17 cellular contexts compared by ENCODE assay signal in genomic region chr3:39137991-39138803, GRCh38. TPM values are rescaled to one million over a fixed set of nuclear protein-coding genes. Genes with fewer than 3 reads are reported as not detected.
DNase-seq lines count a peak whose midpoint lies in the region; ATAC-seq and TF ChIP-seq lines count a peak whose summit lies in the region.
"Had no signal": no experiment of that assay in that cellular context is flagged by ENCODE, and none has a peak within 500 bp of the region (broad histone marks: within the 10 kb centered on the region; RNA-seq: fewer than 3 reads in every experiment).

No MANE protein-coding gene starts in this region.

- H4K8ac ChIP-seq in neuronal stem cell (ENCODE audit: low read depth, low read length) = no peak overlapping the region

- POLR2A ChIA-PET in CD8-positive, alpha-beta T cell (lab: Charles Lee) = no interaction called here

- H4K91ac ChIP-seq in neuronal stem cell (ENCODE audit: low read depth, low read length, poor library complexity) = no peak overlapping the region

- CTCF ChIA-PET in CD8-positive, alpha-beta T cell (lab: Charles Lee) = interaction anchor here (0.7 to 1.5 kb wide), 5 partner anchors 10 to 155 kb away, joined by 3 to 4 read pairs (median 3); no protein-coding TSS in a partner anchor

- H3K18ac ChIP-seq in neuronal stem cell (ENCODE audit: low read length) = no peak overlapping the region

- H2BK12ac ChIP-seq in neuronal stem cell (ENCODE audit: low read length) = no peak overlapping the region

- H3K4me1 Mint-ChIP-seq in CD8-positive, alpha-beta T cell (ENCODE audit: low read depth) = peaks cover 11% of the 10 kb centered on the region
- H3K4me1 Mint-ChIP-seq in chondrocyte (ENCODE audit: low read depth) = peaks cover 46% of the 10 kb centered on the region

- H2AFZ ChIP-seq in OCI-LY3 (ENCODE audit: low read depth, low read length) (no peak overlapping the region), neuronal stem cell (ENCODE audit: low read length) (no peak overlapping the region)

- peaks cover 27% of the 10 kb centered on the region for H3K36me3 Mint-ChIP-seq in CD8-positive, alpha-beta T cell
- H3K36me3 Mint-ChIP-seq in chondrocyte (ENCODE audit: low read depth) = peaks cover 22% of the 10 kb centered on the region

- peak overlapping the region; percentile 23 for H3K27ac Mint-ChIP-seq in CD8-positive, alpha-beta T cell
- H3K27ac Mint-ChIP-seq in chondrocyte (ENCODE audit: unreplicated experiment) = peak overlapping the region; percentile 38
- H3K27ac Mint-ChIP-seq: type B pancreatic cell had no signal

- H2BK5ac ChIP-seq in neuronal stem cell (ENCODE audit: low read length) = no peak overlapping the region

- H2BK15ac ChIP-seq in neuronal stem cell (ENCODE audit: low read length) = no peak overlapping the region

- H3K4me2 ChIP-seq in OCI-LY3 (ENCODE audit: low read length) (peak overlapping the region; percentile 65), neuronal stem cell (ENCODE audit: insufficient read depth, low read length, poor library complexity, severe bottlenecking) (no peak overlapping the region)

- H3K9me3 Mint-ChIP-seq in CD8-positive, alpha-beta T cell = no peaks in the 10 kb centered on the region
- no peaks in the 10 kb centered on the region for H3K9me3 Mint-ChIP-seq in chondrocyte (ENCODE audit: low read depth)
- H3K9me3 Mint-ChIP-seq: CD8-positive, alpha-beta memory T cell; HFFc6; type B pancreatic cell had no signal

- DNase-seq in CD8-positive, alpha-beta T cell = no peak
- DNase-seq in chondrocyte (ENCODE audit: low spot score) (peak; percentile 46), neuronal stem cell (ENCODE audit: low spot score) (no peak), NCI-H1694 treated with DMSO at 0.1 percent for 48 hours (lab: John Stamatoyannopoulos, UW) (no peak)
- DNase-seq in stimulated activated CD4-positive, alpha-beta T cell treated with anti-CD3 and anti-CD28 coated beads, Interleukin-15, amount 100 ng/mL, for 24 hours = no peak
- DNase-seq: HFFc6, Kasumi-1, NCI-H187, NCI-H524, T-helper 1 cell had no signal

- no peaks in the 10 kb centered on the region for H3K27me3 Mint-ChIP-seq in CD8-positive, alpha-beta T cell (ENCODE audit: low read depth)
- H3K27me3 Mint-ChIP-seq in chondrocyte (ENCODE audit: low read depth) = no peaks in the 10 kb centered on the region
- H3K27me3 Mint-ChIP-seq: type B pancreatic cell had no signal

- no peak overlapping the region for H3K4me3 ChIP-seq in CD8-positive, alpha-beta T cell (ENCODE audit: low read depth, low read length)
- H3K4me3 ChIP-seq in OCI-LY3 (ENCODE audit: low read length) = no peak overlapping the region
- H3K4me3 ChIP-seq in neuronal stem cell (ENCODE audit: low read length in 2 of 2) = peak overlapping the region in 1 of 2 donors; percentile 24
- H3K4me3 ChIP-seq: esophagus muscularis mucosa, Peyer's patch had no signal

- H3K79me2 ChIP-seq in OCI-LY3 (ENCODE audit: low read length) = no peaks in the 10 kb centered on the region

- no peak overlapping the region for H3K9ac ChIP-seq in OCI-LY3 (ENCODE audit: low read length)
- no peak overlapping the region for H3K9ac ChIP-seq in neuronal stem cell (ENCODE audit: low read depth, low read length, poor library complexity)

- no peak overlapping the region for H3K4ac ChIP-seq in neuronal stem cell (ENCODE audit: low read length)

- H3K14ac ChIP-seq in neuronal stem cell (ENCODE audit: low read length) = peak overlapping the region; percentile 75

- no peak overlapping the region for H2AK5ac ChIP-seq in neuronal stem cell (ENCODE audit: low read depth, low read length)

- no peaks in the 10 kb centered on the region for H3K9me3 ChIP-seq in CD8-positive, alpha-beta T cell (ENCODE audit: low read length)
- no peaks in the 10 kb centered on the region for H3K9me3 ChIP-seq in OCI-LY3 (ENCODE audit: insufficient read depth, low read length)
- H3K9me3 ChIP-seq in neuronal stem cell (replicated peaks in 1 of 2; ENCODE audit: control insufficient read depth in 2 of 2, insufficient read depth in 1 of 2, low read depth in 1 of 2, low read length in 2 of 2) = no peaks in the 10 kb centered on the region
- H3K9me3 ChIP-seq: esophagus muscularis mucosa, Peyer's patch had no signal

- intact Hi-C loops in CD8-positive, alpha-beta T cell (cut with DNase I, micrococcal nuclease) = no loop called here

- no peaks in the 10 kb centered on the region for H3K27me3 ChIP-seq in CD8-positive, alpha-beta T cell (ENCODE audit: insufficient read depth, low read length)
- H3K27me3 ChIP-seq in OCI-LY3 (ENCODE audit: low read depth, low read length) (no peaks in the 10 kb centered on the region), neuronal stem cell (ENCODE audit: control insufficient read depth in 3 of 3, insufficient read depth in 3 of 3, low read depth in 1 of 3, low read length in 3 of 3) (no peaks in the 10 kb centered on the region)
- H3K27me3 ChIP-seq: esophagus muscularis mucosa, Peyer's patch had no signal

- no peaks in the 10 kb centered on the region for H3K4me1 ChIP-seq in CD8-positive, alpha-beta T cell (ENCODE audit: insufficient read depth, low read length)
- peaks cover 19% of the 10 kb centered on the region for H3K4me1 ChIP-seq in OCI-LY3 (ENCODE audit: low read length)
- H3K4me1 ChIP-seq in neuronal stem cell (ENCODE audit: control insufficient read depth in 2 of 2, insufficient read depth in 1 of 2, low read depth in 1 of 2, low read length in 2 of 2) = peaks cover 0 to 1% of the 10 kb centered on the region in 2 donors

- no peak overlapping the region for H2BK120ac ChIP-seq in neuronal stem cell (ENCODE audit: low read depth, low read length)

- WGBS in neuronal stem cell (ENCODE audit: extremely low coverage in 2 of 2, insufficient read length in 2 of 2, insufficient replicate concordance in 1 of 2), 2 donors = no CpG with 5 or more reads among the region's 10 CpGs

- H4K20me1 ChIP-seq in OCI-LY3 (ENCODE audit: insufficient read depth, low read length) = peaks cover 7% of the 10 kb centered on the region; the same call in 1 of the 2 replicates

- H3K36me3 ChIP-seq in CD8-positive, alpha-beta T cell (ENCODE audit: insufficient read depth, low read length) = peaks cover 14% of the 10 kb centered on the region
- H3K36me3 ChIP-seq in OCI-LY3 (replicated peaks; ENCODE audit: low read depth, low read length) (peaks cover 31% of the 10 kb centered on the region), neuronal stem cell (replicated peaks in 1 of 2; ENCODE audit: control insufficient read depth in 2 of 2, insufficient read depth in 2 of 2, low read length in 2 of 2) (peaks cover 9 to 21% of the 10 kb centered on the region in 2 donors)

- no peak overlapping the region for H3K4me3 Mint-ChIP-seq in CD8-positive, alpha-beta T cell
- H3K4me3 Mint-ChIP-seq in chondrocyte (ENCODE audit: unreplicated experiment) = no peak overlapping the region
- H3K4me3 Mint-ChIP-seq: HFFc6 had no signal

- TF ChIP-seq CTCF in CD8-positive, alpha-beta T cell (IDR thresholded peaks at IDR 0.05) = no peak
- TF ChIP-seq CTCF in OCI-LY3 (IDR thresholded peaks at IDR 0.05; ENCODE audit: low read depth, low read length) (no peak), chondrocyte (IDR thresholded peaks at IDR 0.05) (no peak)

- H3K79me1 ChIP-seq in neuronal stem cell (ENCODE audit: low read depth, low read length) = no peaks in the 10 kb centered on the region

- no peak overlapping the region for H3K27ac ChIP-seq in CD8-positive, alpha-beta T cell (ENCODE audit: low read depth, low read length)
- no peak overlapping the region for H3K27ac ChIP-seq in OCI-LY3 (ENCODE audit: low read length)
- no peak overlapping the region for H3K27ac ChIP-seq in neuronal stem cell (replicated peaks; ENCODE audit: low read length)
- H3K27ac ChIP-seq: Peyer's patch had no signal

- ATAC-seq in CD8-positive, alpha-beta T cell = peak; percentile 6
- ATAC-seq in GM19328 (IDR thresholded peaks at IDR 0.05; ENCODE audit: unreplicated experiment) = no peak

- H3K23ac ChIP-seq in neuronal stem cell (ENCODE audit: low read depth, low read length, poor library complexity) = peak overlapping the region; percentile 3

RNA-seq across cellular contexts. Expression of gene CSRNP1, which starts 15.2 kb away (rescaled TPM):
- 100 to 1,000 TPM; 535 TPM for total RNA-seq in CD8-positive, alpha-beta T cell
- 15.2 to 22.3 TPM (median 21.2 TPM) in 3 replicates for total RNA-seq in chondrocyte
- 4.6 TPM for polyA plus RNA-seq in neuronal stem cell (2013, experiment 1 of 2)
- 4.5 TPM for polyA plus RNA-seq in neuronal stem cell (2013, experiment 2 of 2)

RNA-seq across cellular contexts. Expression of gene TTC21A, which starts 30.7 kb away (rescaled TPM):
- total RNA-seq in CD8-positive, alpha-beta T cell = 1 to 10 TPM; 1.8 to 2.3 TPM
- total RNA-seq in chondrocyte = 4.5 to 8.1 TPM (median 6.2 TPM) in 3 replicates
- 4.3 TPM for polyA plus RNA-seq in neuronal stem cell (2013, experiment 1 of 2)
- polyA plus RNA-seq in neuronal stem cell (2013, experiment 2 of 2) = 4.8 TPM

RNA-seq across cellular contexts. Expression of gene GORASP1, which starts 30.8 kb away (rescaled TPM):
- total RNA-seq in CD8-positive, alpha-beta T cell = 10 to 100 TPM; 13.9 to 20.2 TPM
- total RNA-seq in chondrocyte = 52.8 to 60.9 TPM (median 54.2 TPM) in 3 replicates
- polyA plus RNA-seq in neuronal stem cell (2013, experiment 1 of 2) = 18.3 TPM
- 18.3 TPM for polyA plus RNA-seq in neuronal stem cell (2013, experiment 2 of 2)

RNA-seq across cellular contexts. Expression of gene XIRP1, which starts 54.2 kb away (rescaled TPM):
- total RNA-seq in CD8-positive, alpha-beta T cell = not detected
- 0.10 TPM in 2 of 3 replicates, not detected in the other for total RNA-seq in chondrocyte
- not detected for polyA plus RNA-seq in neuronal stem cell (2013, experiment 1 of 2)
- 0.01 TPM for polyA plus RNA-seq in neuronal stem cell (2013, experiment 2 of 2)
- total RNA-seq: HFFc6 had no signal
- polyA plus RNA-seq: CD8-positive, alpha-beta memory T cell; keratinocyte had no signal

Comparison
In these comparisons a context has a peak if more than half of its experiments do, and no peak if none do; other contexts are left out.
1. RNA of gene CSRNP1, which starts 15.2 kb away (total RNA-seq): 535 TPM in CD8-positive, alpha-beta T cell; 15.2 to 22.3 TPM in chondrocyte; every median in the first group is over 10 times any median in the second.